Comparison of ENCODE assay signal across 1 cellular context in genomic region chr19:38850231-38850975, GRCh38.
TF ChIP-seq lines count a peak whose summit lies in the region.

No MANE protein-coding gene starts in this region.

TF ChIP-seq in HepG2, 621 proteins besides CTCF, POLR2A, EP300 and RAD21 (continued from another document and continues in another):
- TF ChIP-seq ARID4A (CRISPR knock-in tag; IDR thresholded peaks at IDR 0.05; ENCODE audit: borderline replicate concordance): peak; percentile 22; the same call in 1 of the 2 replicates
- 0 out of 2 replicates have a peak, but pooled peaks have one; percentile 16 for TF ChIP-seq PHF8 (CRISPR knock-in tag; IDR thresholded peaks at IDR 0.05)
- no peak for TF ChIP-seq MIER3 (CRISPR knock-in tag; IDR thresholded peaks at IDR 0.05; ENCODE audit: borderline replicate concordance)
- no peak for TF ChIP-seq ZNF30 (CRISPR knock-in tag; IDR thresholded peaks at IDR 0.05)
- peak; percentile 61; the same call in 1 of the 2 replicates for TF ChIP-seq YEATS2 (CRISPR knock-in tag; IDR thresholded peaks at IDR 0.05; ENCODE audit: borderline replicate concordance)
- no peak for TF ChIP-seq ZNF550 (CRISPR knock-in tag; IDR thresholded peaks at IDR 0.05; ENCODE audit: borderline replicate concordance)
- no peak for TF ChIP-seq HNRNPLL (IDR thresholded peaks at IDR 0.05; ENCODE audit: low read depth, low read length, poor library complexity, severe bottlenecking)
- 0 out of 2 replicates have a peak, but pooled peaks have one; percentile 14 for TF ChIP-seq SMYD3 (CRISPR knock-in tag; IDR thresholded peaks at IDR 0.05)
- TF ChIP-seq ZBTB40 (IDR thresholded peaks at IDR 0.05): no peak
- no peak for TF ChIP-seq ZBTB40 (CRISPR knock-in tag; IDR thresholded peaks at IDR 0.05)
- no peak for TF ChIP-seq MEIS1 (CRISPR knock-in tag; IDR thresholded peaks at IDR 0.05; ENCODE audit: borderline replicate concordance)
- TF ChIP-seq FOXA3 (CRISPR knock-in tag; IDR thresholded peaks at IDR 0.05): no peak
- no peak for TF ChIP-seq RNF2 (conservative IDR thresholded peaks at IDR 0.05; ENCODE audit: low read depth)
- TF ChIP-seq HINFP (CRISPR knock-in tag; IDR thresholded peaks at IDR 0.05; ENCODE audit: low read depth): no peak
- TF ChIP-seq CEBPZ (IDR thresholded peaks at IDR 0.05; ENCODE audit: low read length): peak; percentile 85; the same call in 1 of the 2 replicates
- 0 out of 2 replicates have a peak, but pooled peaks have one; percentile 45 for TF ChIP-seq ZNF772 (CRISPR knock-in tag; IDR thresholded peaks at IDR 0.05)
- TF ChIP-seq ZC3H13 (CRISPR knock-in tag; IDR thresholded peaks at IDR 0.05): peak; percentile 11; the same call in 1 of the 2 replicates
- TF ChIP-seq ZMYM4 (CRISPR knock-in tag; IDR thresholded peaks at IDR 0.05): peak; percentile 2; the same call in 1 of the 2 replicates
- no peak for TF ChIP-seq BORCS8-MEF2B (CRISPR knock-in tag; IDR thresholded peaks at IDR 0.05)
- TF ChIP-seq HIC2 (CRISPR knock-in tag; IDR thresholded peaks at IDR 0.05; ENCODE audit: low read depth): no peak
- peak; percentile 17; the same call in 1 of the 2 replicates for TF ChIP-seq MNT (IDR thresholded peaks at IDR 0.05)
- TF ChIP-seq FOXM1 (CRISPR knock-in tag; IDR thresholded peaks at IDR 0.05): no peak
- peak; percentile 32; the same call in 1 of the 2 replicates for TF ChIP-seq ZNF331 (CRISPR knock-in tag; IDR thresholded peaks at IDR 0.05)
- TF ChIP-seq ZNF280D (CRISPR knock-in tag; IDR thresholded peaks at IDR 0.05): peak; percentile 38; the same call in 1 of the 2 replicates
- TF ChIP-seq PHF21A (CRISPR knock-in tag; IDR thresholded peaks at IDR 0.05): peak; percentile 90
- no peak for TF ChIP-seq ZNF891 (CRISPR knock-in tag; IDR thresholded peaks at IDR 0.05)
- no peak for TF ChIP-seq FOXP1 (IDR thresholded peaks at IDR 0.05)
- TF ChIP-seq FOXP1 (CRISPR knock-in tag; IDR thresholded peaks at IDR 0.05): 0 out of 2 replicates have a peak, but pooled peaks have one; percentile 0
- TF ChIP-seq ZNF549 (CRISPR knock-in tag; IDR thresholded peaks at IDR 0.05): no peak
